6 cellular contexts compared by ENCODE assay signal in genomic region chr3:236881-237280, GRCh38. TPM values are rescaled to one million over a fixed set of nuclear protein-coding genes. Genes with fewer than 3 reads are reported as not detected.
"Had no signal": no experiment of that assay in that cellular context is flagged by ENCODE, and none has a peak within 500 bp of the region (broad histone marks: within the 10 kb centered on the region; RNA-seq: fewer than 3 reads in every experiment).

No MANE protein-coding gene starts in this region.

- H3K9me3 Mint-ChIP-seq: H9 had no signal

- DNase-seq: H9, HCEC 1CT, IMR-90 had no signal

- H3K4me2 ChIP-seq: GM23338 had no signal

- H3K4me1 Mint-ChIP-seq: GM23338 had no signal

- H2AFZ ChIP-seq: GM23338 had no signal

- H3K27ac Mint-ChIP-seq: GM23338, H9 had no signal

- H3K4me3 Mint-ChIP-seq: GM23338, H9 had no signal

- H3K4me3 ChIP-seq: GM23338, K562 had no signal

RNA-seq across cellular contexts. Expression of gene CHL1, which starts 40.3 kb away (rescaled TPM):
- total RNA-seq: H9, HT-29 had no signal
- polyA plus RNA-seq: K562 had no signal
